Comparison of ENCODE assay signal across 1 cellular context in genomic region chr2:25340340-25340886, GRCh38.
TF ChIP-seq lines count a peak whose summit lies in the region.

No MANE protein-coding gene starts in this region.

TF ChIP-seq in HepG2, 621 proteins besides CTCF, POLR2A, EP300 and RAD21 (continued from another document):
- TF ChIP-seq LRRFIP1 (CRISPR knock-in tag; conservative IDR thresholded peaks at IDR 0.05) (no peak), HNRNPK (IDR thresholded peaks at IDR 0.05; ENCODE audit: low read depth, low read length, poor library complexity, severe bottlenecking) (peak; percentile 93), RORA (CRISPR knock-in tag; IDR thresholded peaks at IDR 0.05) (no peak), POLR2G (IDR thresholded peaks at IDR 0.05; ENCODE audit: low read depth, low read length) (no peak), ZNF160 (CRISPR knock-in tag; IDR thresholded peaks at IDR 0.05) (no peak), RFX3 (CRISPR knock-in tag; IDR thresholded peaks at IDR 0.05) (no peak), IRF2 (CRISPR knock-in tag; IDR thresholded peaks at IDR 0.05) (no peak), TFDP1 (CRISPR knock-in tag; IDR thresholded peaks at IDR 0.05; ENCODE audit: borderline replicate concordance) (peak; percentile 66; the same call in 1 of the 2 replicates), ZNF205 (CRISPR knock-in tag; IDR thresholded peaks at IDR 0.05) (no peak), ZNF777 (CRISPR knock-in tag; IDR thresholded peaks at IDR 0.05) (0 out of 2 replicates have a peak, but pooled peaks have one; percentile 40), CHD2 (IDR thresholded peaks at IDR 0.05; ENCODE audit: low read depth, low read length) (no peak), DMTF1 (CRISPR knock-in tag; IDR thresholded peaks at IDR 0.05) (no peak), ZNF770 (CRISPR knock-in tag; IDR thresholded peaks at IDR 0.05) (no peak), HIVEP1 (CRISPR knock-in tag; IDR thresholded peaks at IDR 0.05) (0 out of 2 replicates have a peak, but pooled peaks have one; percentile 33), ZNF225 (CRISPR knock-in tag; IDR thresholded peaks at IDR 0.05) (no peak), RFXAP (CRISPR knock-in tag; IDR thresholded peaks at IDR 0.05; ENCODE audit: borderline replicate concordance) (0 out of 2 replicates have a peak, but pooled peaks have one; percentile 43), TRIM22 (IDR thresholded peaks at IDR 0.05) (no peak), HDAC1 (CRISPR knock-in tag; IDR thresholded peaks at IDR 0.05) (no peak), RAD51 (IDR thresholded peaks at IDR 0.05; ENCODE audit: borderline replicate concordance) (no peak), TBX3 (IDR thresholded peaks at IDR 0.05; ENCODE audit: borderline replicate concordance) (no peak), ZNF530 (CRISPR knock-in tag; IDR thresholded peaks at IDR 0.05; ENCODE audit: low read depth) (no peak), ZFP36 (IDR thresholded peaks at IDR 0.05; ENCODE audit: borderline replicate concordance, low read depth, low read length, partially characterized antibody) (no peak), ZNF224 (CRISPR knock-in tag; IDR thresholded peaks at IDR 0.05) (no peak), KLF15 (CRISPR knock-in tag; IDR thresholded peaks at IDR 0.05; ENCODE audit: borderline replicate concordance) (no peak), ZNF441 (CRISPR knock-in tag; IDR thresholded peaks at IDR 0.05; ENCODE audit: borderline replicate concordance) (no peak), NR3C1 (CRISPR knock-in tag; IDR thresholded peaks at IDR 0.05) (no peak), PATZ1 (CRISPR knock-in tag; IDR thresholded peaks at IDR 0.05) (peak; percentile 22; the same call in 1 of the 2 replicates), NCOR1 (IDR thresholded peaks at IDR 0.05; ENCODE audit: borderline replicate concordance, low read length) (no peak), MAX (IDR thresholded peaks at IDR 0.05) (peak; percentile 69; the same call in 1 of the 2 replicates), ZNF710 (CRISPR knock-in tag; IDR thresholded peaks at IDR 0.05; ENCODE audit: borderline replicate concordance) (0 out of 2 replicates have a peak, but pooled peaks have one; percentile 27), ZNF331 (CRISPR knock-in tag; IDR thresholded peaks at IDR 0.05) (no peak), E2F5 (CRISPR knock-in tag; conservative IDR thresholded peaks at IDR 0.05) (no peak)
